19 cellular contexts compared by ENCODE assay signal in genomic region chr15:97461212-97461611, GRCh38.
DNase-seq lines count a peak whose midpoint lies in the region; ATAC-seq, FAIRE-seq and TF ChIP-seq lines count a peak whose summit lies in the region.
"Had no signal": no experiment of that assay in that cellular context is flagged by ENCODE, and none has a peak within 500 bp of the region (broad histone marks: within the 10 kb centered on the region; RNA-seq: fewer than 3 reads in every experiment).

No MANE protein-coding gene starts in this region.

- H3K4me3 ChIP-seq in A673 (ENCODE audit: low read depth, low read length, poor library complexity, severe bottlenecking) (no peak overlapping the region), pancreas (no peak overlapping the region), kidney (ENCODE audit: low read length in 2 of 2) (no peak overlapping the region), HepG2 (replicated peaks in 1 of 3; ENCODE audit: insufficient read depth in 1 of 3, low read depth in 2 of 3, low read length in 3 of 3) (no peak overlapping the region)
- H3K4me3 ChIP-seq in BLaER1 treated with 17β-estradiol and CSF1 and Interleukin-3, amounts not matched to agents 10 nM and 100 nM = no peak overlapping the region
- H3K4me3 ChIP-seq: PC-9 had no signal

- intact Hi-C loops in A673 (cut with micrococcal nuclease; ENCODE audit: unreplicated experiment) = no loop called here
- intact Hi-C loops in pancreas (cut with DNase I) = no loop called here
- intact Hi-C loops in kidney (cut with DNase I) = no loop called here
- intact Hi-C loops in HepG2 (cut with micrococcal nuclease; ENCODE audit: unreplicated experiment) = no loop called here
- intact Hi-C loops in sciatic nerve (cut with DNase I) = no loop called here

- H4K20me1 ChIP-seq in BLaER1 treated with 17β-estradiol and CSF1 and Interleukin-3, amounts not matched to agents 10 nM and 100 nM = no peaks in the 10 kb centered on the region
- H4K20me1 ChIP-seq in HepG2 (ENCODE audit: insufficient read depth, low read length) = no peaks in the 10 kb centered on the region

- TF ChIP-seq EP300 in HepG2 (IDR thresholded peaks at IDR 0.05; ENCODE audit: low read depth in 2 of 2, low read length in 2 of 2) = no peak
- TF ChIP-seq EP300 in HepG2 (CRISPR knock-in tag; IDR thresholded peaks at IDR 0.05; ENCODE audit: borderline replicate concordance) = no peak

- TF ChIP-seq POLR2A in HepG2 (IDR thresholded peaks at IDR 0.05; ENCODE audit: insufficient read depth in 1 of 2, low read depth in 2 of 2, low read length in 2 of 2) = no peak

- FAIRE-seq in pancreas (lab: Jason Lieb, UNC) (peak; percentile 23), kidney (lab: Jason Lieb, UNC) (no peak), HepG2 (lab: Jason Lieb, UNC) (no peak)

- no peak for TF ChIP-seq RAD21 in HepG2 (CRISPR knock-in tag; IDR thresholded peaks at IDR 0.05)

- POLR2A ChIA-PET in A673 (lab: Charles Lee; ENCODE audit: low non-redundant PET) (no interaction called here), HepG2 (lab: Yijun Ruan, JAX) (no interaction called here)

- in situ Hi-C loops in HepG2 (cut with HindIII; ENCODE audit: extremely low pct_ligation_motif_present, low pct_unique_long_range_greater_than_20kb) = no loop called here

- CTCF ChIA-PET in A673 (lab: Charles Lee) (interaction anchor here (0.7 kb wide), 1 partner anchor 1058 kb away, joined by 4 read pairs; no protein-coding TSS in a partner anchor), HepG2 (lab: Yijun Ruan, JAX; ENCODE audit: low intra/inter-chr PET ratio, low total read pairs) (no interaction called here)

- no peak overlapping the region; a peak in 1 of 22 replicates for H3K9ac ChIP-seq in BLaER1 treated with 17β-estradiol and CSF1 and Interleukin-3, amounts not matched to agents 10 nM and 100 nM
- H3K9ac ChIP-seq in kidney (ENCODE audit: low read length in 2 of 2) (no peak overlapping the region), HepG2 (ENCODE audit: insufficient read depth, low read depth, low read length) (no peak overlapping the region)

- H3K9me3 ChIP-seq in A673 (ENCODE audit: low read depth, low read length, poor library complexity, severe bottlenecking) (no peaks in the 10 kb centered on the region), pancreas (no peaks in the 10 kb centered on the region), kidney (ENCODE audit: control insufficient read depth in 1 of 2, low read length in 2 of 2) (no peaks in the 10 kb centered on the region), HepG2 (ENCODE audit: low read length) (peaks cover 86% of the 10 kb centered on the region)
- H3K9me3 ChIP-seq in BLaER1 treated with 17β-estradiol and CSF1 and Interleukin-3, amounts not matched to agents 10 nM and 100 nM (replicated peaks in 1 of 11) = no peaks in the 10 kb centered on the region
- H3K9me3 ChIP-seq: BE2C had no signal

- no peak overlapping the region for H2AFZ ChIP-seq in HepG2 (ENCODE audit: low read length)
- H2AFZ ChIP-seq: PC-9 had no signal

- H3K36me3 ChIP-seq in A673 (ENCODE audit: insufficient read depth, low read length, poor library complexity, severe bottlenecking) = no peaks in the 10 kb centered on the region
- no peaks in the 10 kb centered on the region for H3K36me3 ChIP-seq in BLaER1 treated with 17β-estradiol and CSF1 and Interleukin-3, amounts not matched to agents 10 nM and 100 nM
- H3K36me3 ChIP-seq in pancreas = no peaks in the 10 kb centered on the region
- H3K36me3 ChIP-seq in kidney (ENCODE audit: control insufficient read depth in 1 of 2, insufficient read depth in 2 of 2, low read length in 2 of 2) = no peaks in the 10 kb centered on the region
- H3K36me3 ChIP-seq in HepG2 (replicated peaks in 1 of 2; ENCODE audit: control insufficient read depth in 1 of 2, insufficient read depth in 2 of 2, low read length in 2 of 2) = no peaks in the 10 kb centered on the region
- H3K36me3 ChIP-seq: BE2C had no signal

- 1 to 5% methylated on average over 1 of the region's 1 CpG for WGBS in pancreas, 2 donors
- WGBS in HepG2 (ENCODE audit: low lambda C conversion rate) = 0% methylated on average over 1 of the region's 1 CpG

- BruUV-seq in A673 (replicated peaks; lab: Mats Ljungman, UMichigan) = no TSS peak
- no TSS peak for BruUV-seq in HepG2 (replicated peaks; lab: Mats Ljungman, UMichigan)

- no peak overlapping the region for H3K27ac ChIP-seq in A673 (ENCODE audit: low read depth, low read length, poor library complexity, severe bottlenecking)
- H3K27ac ChIP-seq in BLaER1 treated with 17β-estradiol and CSF1 and Interleukin-3, amounts not matched to agents 10 nM and 100 nM = peak overlapping the region in 3 of 11 experiments; percentile 20 to 49 (median 33); a peak in 4 of 22 replicates
- no peak overlapping the region for H3K27ac ChIP-seq in pancreas
- H3K27ac ChIP-seq in kidney (ENCODE audit: low read depth in 2 of 2, low read length in 2 of 2) = no peak overlapping the region
- no peak overlapping the region for H3K27ac ChIP-seq in HepG2 (ENCODE audit: extremely low read length, insufficient read depth, low read length)
- H3K27ac ChIP-seq: PC-9 had no signal

- peaks cover 17% of the 10 kb centered on the region for H3K4me1 ChIP-seq in A673 (ENCODE audit: insufficient read depth, low read length, poor library complexity, severe bottlenecking)
- H3K4me1 ChIP-seq in BLaER1 treated with 17β-estradiol and CSF1 and Interleukin-3, amounts not matched to agents 10 nM and 100 nM = peaks cover 7 to 22% (median 19%) of the 10 kb centered on the region in 10 experiments; a peak in 19 of 20 replicates
- no peaks in the 10 kb centered on the region for H3K4me1 ChIP-seq in pancreas
- no peaks in the 10 kb centered on the region for H3K4me1 ChIP-seq in kidney (ENCODE audit: control insufficient read depth in 1 of 2, insufficient read depth in 1 of 2, low read depth in 1 of 2, low read length in 2 of 2)
- no peaks in the 10 kb centered on the region for H3K4me1 ChIP-seq in HepG2 (ENCODE audit: insufficient read depth, low read length)
- H3K4me1 ChIP-seq: BE2C had no signal

- DNase-seq in A673 (ENCODE audit: low spot score) (peak; percentile 24), fibroblast of the conjunctiva (ENCODE audit: low read depth) (peak; percentile 16), pancreas (no peak), mucosa of gallbladder (ENCODE audit: low spot score) (no peak), kidney (no peak), HepG2 (ENCODE audit: low spot score) (no peak), sciatic nerve (ENCODE audit: low spot score) (no peak)
- DNase-seq: BE2C; CD8-positive, alpha-beta T cell; GOT3; IMR-90; Karpas-422; MV-4-11; NCI-H1417; NCI-H1930; NCI-H446 treated with DMSO at 0.1 percent for 48 hours; NK-92 treated with Interleukin-12 subunit alpha and Interleukin-12 subunit beta, amount 100 ng/mL, for 24 hours; PC-9 had no signal

- ATAC-seq in pancreas = no peak
- no peak for ATAC-seq in HepG2
- no peak for ATAC-seq in sciatic nerve
- ATAC-seq: CD8-positive, alpha-beta T cell had no signal

- H3K27me3 ChIP-seq in A673 (replicated peaks; ENCODE audit: insufficient read depth, low read depth, low read length, poor library complexity) (no peaks in the 10 kb centered on the region), pancreas (no peaks in the 10 kb centered on the region), HepG2 (ENCODE audit: control insufficient read depth in 1 of 2, insufficient read depth in 2 of 2, low read length in 2 of 2) (no peaks in the 10 kb centered on the region)
- H3K27me3 ChIP-seq in BLaER1 treated with 17β-estradiol and CSF1 and Interleukin-3, amounts not matched to agents 10 nM and 100 nM = no peaks in the 10 kb centered on the region
- H3K27me3 ChIP-seq: BE2C had no signal

- no peak for TF ChIP-seq CTCF in A673 (conservative IDR thresholded peaks at IDR 0.05; ENCODE audit: low read depth, low read length)
- no peak for TF ChIP-seq CTCF in pancreas (IDR thresholded peaks at IDR 0.05)
- TF ChIP-seq CTCF in kidney (IDR thresholded peaks at IDR 0.05; ENCODE audit: borderline replicate concordance, extremely low read depth, insufficient read depth) = no peak
- TF ChIP-seq CTCF in HepG2 (CRISPR knock-in tag; IDR thresholded peaks at IDR 0.05) = no peak

- peak overlapping the region; percentile 2 to 62 (median 47); a peak in 18 of 22 replicates for H3K4me2 ChIP-seq in BLaER1 treated with 17β-estradiol and CSF1 and Interleukin-3, amounts not matched to agents 10 nM and 100 nM
- no peak overlapping the region for H3K4me2 ChIP-seq in HepG2 (ENCODE audit: low read depth, low read length)
- H3K4me2 ChIP-seq: PC-9 had no signal

- no peaks in the 10 kb centered on the region for H3K79me2 ChIP-seq in HepG2 (ENCODE audit: insufficient read depth, low read length)

TF ChIP-seq in HepG2, 621 proteins besides CTCF, POLR2A, EP300 and RAD21:
- no peak for TF ChIP-seq WIZ (CRISPR knock-in tag; IDR thresholded peaks at IDR 0.05)
- TF ChIP-seq ZBTB8A (CRISPR knock-in tag; IDR thresholded peaks at IDR 0.05; ENCODE audit: borderline replicate concordance, low read depth) = no peak
- TF ChIP-seq, protein P1, sequence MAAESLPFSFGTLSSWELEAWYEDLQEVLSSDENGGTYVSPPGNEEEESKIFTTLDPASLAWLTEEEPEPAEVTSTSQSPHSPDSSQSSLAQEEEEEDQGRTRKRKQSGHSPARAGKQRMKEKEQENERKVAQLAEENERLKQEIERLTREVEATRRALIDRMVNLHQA (CRISPR knock-in tag; IDR thresholded peaks at IDR 0.05) = no peak
- TF ChIP-seq, protein P2, sequence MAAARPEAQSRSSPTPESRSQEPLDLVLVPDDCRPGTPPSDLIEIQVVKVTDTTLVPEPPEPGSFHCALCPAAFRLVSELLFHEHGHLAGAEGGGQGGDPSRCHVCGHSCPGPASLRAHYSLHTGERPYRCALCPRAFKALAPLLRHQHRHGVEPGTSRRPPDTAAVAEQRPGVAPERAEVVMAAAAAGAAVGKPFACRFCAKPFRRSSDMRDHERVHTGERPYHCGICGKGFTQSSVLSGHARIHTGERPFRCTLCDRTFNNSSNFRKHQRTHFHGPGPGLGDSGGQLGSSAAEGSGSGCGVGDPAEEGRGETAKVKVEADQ (CRISPR knock-in tag; IDR thresholded peaks at IDR 0.05; ENCODE audit: borderline replicate concordance) = no peak
- TF ChIP-seq POLR2AphosphoS2 (IDR thresholded peaks at IDR 0.05; ENCODE audit: low read depth, low read length) = no peak
- no peak for TF ChIP-seq ZSCAN21 (CRISPR knock-in tag; IDR thresholded peaks at IDR 0.05; ENCODE audit: borderline replicate concordance)
- TF ChIP-seq HOXD1 (CRISPR knock-in tag; IDR thresholded peaks at IDR 0.05) = no peak
- TF ChIP-seq, protein P3, sequence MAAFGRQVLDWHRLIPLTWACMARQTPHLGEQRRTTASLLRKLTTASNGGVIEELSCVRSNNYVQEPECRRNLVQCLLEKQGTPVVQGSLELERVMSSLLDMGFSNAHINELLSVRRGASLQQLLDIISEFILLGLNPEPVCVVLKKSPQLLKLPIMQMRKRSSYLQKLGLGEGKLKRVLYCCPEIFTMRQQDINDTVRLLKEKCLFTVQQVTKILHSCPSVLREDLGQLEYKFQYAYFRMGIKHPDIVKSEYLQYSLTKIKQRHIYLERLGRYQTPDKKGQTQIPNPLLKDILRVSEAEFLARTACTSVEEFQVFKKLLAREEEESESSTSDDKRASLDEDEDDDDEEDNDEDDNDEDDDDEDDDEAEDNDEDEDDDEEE (CRISPR knock-in tag; IDR thresholded peaks at IDR 0.05) = no peak
- TF ChIP-seq KDM3A (CRISPR knock-in tag; IDR thresholded peaks at IDR 0.05; ENCODE audit: low read depth) = no peak
- no peak for TF ChIP-seq CBX5 (CRISPR knock-in tag; IDR thresholded peaks at IDR 0.05; ENCODE audit: borderline replicate concordance)

Comparison
In these comparisons a context has a peak if more than half of its experiments do, and no peak if none do; other contexts are left out.
1. DNase-seq: peak in A673 (single experiment) and fibroblast of the conjunctiva (single experiment); none in pancreas (0 of 6), mucosa of gallbladder (single experiment), kidney (single experiment), HepG2 (single experiment) and sciatic nerve (single experiment).